23 cellular contexts compared by ENCODE assay signal in the genomic region with DNA sequence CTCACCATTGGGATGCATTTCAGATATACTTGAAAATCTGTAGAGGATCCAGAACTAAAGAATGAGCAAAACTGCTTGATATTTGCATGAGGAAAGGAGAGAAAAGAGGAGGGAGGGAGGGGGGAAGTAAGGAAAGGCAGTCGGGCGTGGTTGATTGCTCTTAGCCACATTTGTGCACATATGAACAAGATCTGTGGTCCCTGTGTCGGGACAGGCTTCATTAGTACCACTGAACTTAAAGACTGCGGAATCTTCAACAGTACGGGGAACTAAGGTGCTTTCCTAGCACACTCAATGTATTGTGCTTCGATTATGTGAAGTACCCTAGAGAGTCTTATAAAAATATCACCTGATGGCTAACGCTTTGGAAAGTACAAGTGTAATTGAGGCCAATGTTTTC. TPM values are rescaled to one million over a fixed set of nuclear protein-coding genes. Genes with fewer than 3 reads are reported as not detected.
A peak's percentile ranks its signal among the peaks of the same experiment; 100 is the strongest.
DNase-seq lines count a peak whose midpoint lies in the region; ATAC-seq, FAIRE-seq and TF ChIP-seq lines count a peak whose summit lies in the region.
"Had no signal": no experiment of that assay in that cellular context is flagged by ENCODE, and none has a peak within 500 bp of the region (broad histone marks: within the 10 kb centered on the region; RNA-seq: fewer than 3 reads in every experiment).

No MANE protein-coding gene starts in this region.

- no peak overlapping the region for H4K91ac ChIP-seq in H1 (replicated peaks; ENCODE audit: insufficient read length, low read length)

- no peaks in the 10 kb centered on the region for H3K23me2 ChIP-seq in H1 (ENCODE audit: low read depth, low read length)

- H3K4ac ChIP-seq in H1 (replicated peaks; ENCODE audit: insufficient read length, low read depth, low read length), result no peak overlapping the region

- no peak overlapping the region for H2BK5ac ChIP-seq in H1 (ENCODE audit: low read depth, low read length)

- CTCF ChIA-PET in H1 (lab: Charles Lee; ENCODE audit: partially characterized antibody), result no interaction called here

- WGBS in H1 (ENCODE audit: extremely low coverage in 1 of 2, insufficient coverage in 1 of 2, insufficient read length in 1 of 2, insufficient replicate concordance in 2 of 2, low coverage in 1 of 2, low lambda C conversion rate in 2 of 2, missing lambda C conversion rate in 1 of 2), 2 experiments, result 84% methylated on average over 7 of the region's 7 CpGs; no CpG with 5 or more reads in 1 of the 2 experiments

- H3F3A ChIP-seq in GM23338 (replicated peaks; ENCODE audit: low read depth), result no peaks in the 10 kb centered on the region

- TF ChIP-seq EP300 in H1 (IDR thresholded peaks at IDR 0.05; ENCODE audit: borderline replicate concordance in 1 of 2, low read depth in 2 of 2, low read length in 2 of 2), result no peak

- H2AK5ac ChIP-seq in H1 (ENCODE audit: low read depth, low read length), result no peak overlapping the region

- H2BK120ac ChIP-seq in H1 (replicated peaks; ENCODE audit: low read depth, low read length), result no peak overlapping the region

- no peak overlapping the region for H3K18ac ChIP-seq in H1 (ENCODE audit: extremely low read depth, low read length)

- H3K36me3 Mint-ChIP-seq in GM23338 (ENCODE audit: low read depth), result no peaks in the 10 kb centered on the region
- H3K36me3 Mint-ChIP-seq: CD8-positive, alpha-beta T cell had no signal

- H3K27ac ChIP-seq in GM23338 (ENCODE audit: low read depth) (no peak overlapping the region), H1 (ENCODE audit: low read depth, low read length) (no peak overlapping the region)

- no peak overlapping the region for H3K4me3 Mint-ChIP-seq in GM23338
- H3K4me3 Mint-ChIP-seq: CD8-positive, alpha-beta T cell; H9; HFFc6 had no signal

- H3K4me1 Mint-ChIP-seq in GM23338, result peaks cover 3% of the 10 kb centered on the region; the same call in 1 of the 3 replicates

- no peak for DNase-seq in GM23338 (ENCODE audit: low spot score)
- no peak for DNase-seq in H1 (ENCODE audit: low read depth in 1 of 2, low spot score in 2 of 2)
- peak; percentile 18 for DNase-seq in renal cortical epithelial cell (ENCODE audit: low read depth)
- no peak for DNase-seq in sciatic nerve (ENCODE audit: low spot score)
- no peak for DNase-seq in dedifferentiated amniotic fluid mesenchymal stem cell (ENCODE audit: extremely low spot score)
- DNase-seq in stimulated activated CD4-positive, alpha-beta T cell treated with anti-CD3 and anti-CD28 coated beads, Interleukin-2, amount 100 ng/mL, for 24 hours, result no peak
- DNase-seq: C1 segment of cervical spinal cord; Calu3; CD8-positive, alpha-beta T cell; DMS153; H9; HFFc6; MG63; NCI-H1417; NCI-H226; NCI-H510A treated with DMSO at 0.1 percent for 48 hours; NCI-H748 treated with DMSO at 0.1 percent for 48 hours; SIG-M5 had no signal

- no peak for TF ChIP-seq POLR2A in H1 (IDR thresholded peaks at IDR 0.05; ENCODE audit: control extremely low read depth in 1 of 2, low read depth in 2 of 2, low read length in 2 of 2)

- H2BK15ac ChIP-seq in H1 (ENCODE audit: low read length), result no peak overlapping the region

- H3K4me1 ChIP-seq in GM23338 (ENCODE audit: insufficient read depth), result no peaks in the 10 kb centered on the region
- 0 out of 7 replicates have a peak, but pooled peaks cover 0 to 2% (median 0%) of the 10 kb centered on the region in 4 experiments for H3K4me1 ChIP-seq in H1 (replicated peaks in 1 of 4; ENCODE audit: control insufficient read depth in 3 of 4, insufficient read depth in 4 of 4, low read length in 3 of 4)

- POLR2A ChIA-PET in H1 (lab: Charles Lee; ENCODE audit: partially characterized antibody), result no interaction called here

- TF ChIP-seq CTCF in GM23338 (conservative IDR thresholded peaks at IDR 0.05; ENCODE audit: low read depth in 2 of 2) (no peak), H1 (IDR thresholded peaks at IDR 0.05; ENCODE audit: control extremely low read depth in 1 of 3, insufficient read depth in 1 of 3, low read depth in 1 of 3, low read length in 3 of 3) (no peak)

- no peak overlapping the region for H3K23ac ChIP-seq in H1 (ENCODE audit: insufficient read length)

- TF ChIP-seq RAD21 in H1 (IDR thresholded peaks at IDR 0.05 in 1 of 2, conservative IDR thresholded peaks at IDR 0.05 in 1 of 2; ENCODE audit: low read depth in 2 of 2, low read length in 2 of 2), result no peak

- no peak overlapping the region for H3K4me2 ChIP-seq in GM23338
- H3K4me2 ChIP-seq in H1 (ENCODE audit: insufficient read depth in 1 of 2, low read depth in 2 of 2, low read length in 2 of 2), result no peak overlapping the region

- no peak overlapping the region for H4K8ac ChIP-seq in H1 (ENCODE audit: extremely low read depth, insufficient read depth, low read length)

- no peak overlapping the region for H2BK12ac ChIP-seq in H1 (ENCODE audit: low read depth, low read length)

- H4K5ac ChIP-seq in H1 (ENCODE audit: insufficient read length, low read depth, low read length), result no peak overlapping the region

- H3K14ac ChIP-seq in H1 (ENCODE audit: insufficient read length), result no peak overlapping the region

- no peak overlapping the region for H3K9ac ChIP-seq in H1 (replicated peaks in 1 of 4; ENCODE audit: extremely low read depth in 1 of 4, low read depth in 3 of 4, low read length in 3 of 4)

- no peak overlapping the region for H2BK20ac ChIP-seq in H1 (ENCODE audit: low read length)

- FAIRE-seq in H1 (lab: Jason Lieb, UNC), result no peak
- FAIRE-seq: GM12892, K562 had no signal

- no peaks in the 10 kb centered on the region for H3K9me3 ChIP-seq in H1 (ENCODE audit: insufficient read depth in 2 of 2, low read depth in 1 of 2, low read length in 1 of 2)
- H3K9me3 ChIP-seq: MG63 had no signal

- no peaks in the 10 kb centered on the region for H4K20me1 ChIP-seq in GM23338 (replicated peaks; ENCODE audit: insufficient read depth)
- no peaks in the 10 kb centered on the region for H4K20me1 ChIP-seq in H1 (replicated peaks in 1 of 2; ENCODE audit: control insufficient read depth in 1 of 2, insufficient read depth in 2 of 2, low read length in 2 of 2)

- no peak overlapping the region for H3K27ac Mint-ChIP-seq in GM23338
- H3K27ac Mint-ChIP-seq: CD8-positive, alpha-beta T cell; H9; HFFc6 had no signal

- ATAC-seq in GM23338 (no peak), HG03432 (IDR thresholded peaks at IDR 0.05; ENCODE audit: unreplicated experiment) (peak; percentile 53), sciatic nerve (no peak), GM21786 (IDR thresholded peaks at IDR 0.05; ENCODE audit: unreplicated experiment) (no peak)
- ATAC-seq: CD8-positive, alpha-beta T cell; K562; SK-N-SH treated with all-trans-retinoic acid at 6 μM for 48 hours had no signal

- H3K4me3 ChIP-seq in GM23338 (no peak overlapping the region), H1 (ENCODE audit: extremely low read depth in 1 of 4, insufficient read depth in 2 of 4, low read depth in 3 of 4, low read length in 4 of 4) (no peak overlapping the region)
- H3K4me3 ChIP-seq: K562, MG63 had no signal

- no peaks in the 10 kb centered on the region for H3K9me2 ChIP-seq in GM23338 (ENCODE audit: insufficient read depth)

- H3K27me3 ChIP-seq in GM23338 (ENCODE audit: insufficient read depth) (no peaks in the 10 kb centered on the region), H1 (replicated peaks in 1 of 4; ENCODE audit: control insufficient read depth in 3 of 4, extremely low read depth in 1 of 4, insufficient read depth in 3 of 4, low read length in 3 of 4) (no peaks in the 10 kb centered on the region)

- intact Hi-C loops in sciatic nerve (cut with DNase I), result no loop called here

- no peak overlapping the region for H3K56ac ChIP-seq in H1 (replicated peaks; ENCODE audit: insufficient read length, low read depth, low read length)

- H3K36me3 ChIP-seq in GM23338 (ENCODE audit: insufficient read depth) (no peaks in the 10 kb centered on the region), H1 (ENCODE audit: control insufficient read depth in 2 of 4, insufficient read depth in 4 of 4, low read length in 3 of 4) (no peaks in the 10 kb centered on the region)
- H3K36me3 ChIP-seq: MG63 had no signal

- H2AFZ ChIP-seq in GM23338 (peak overlapping the region; percentile 63), H1 (ENCODE audit: low read length) (peak overlapping the region; percentile 64)

- no peaks in the 10 kb centered on the region for H3K79me1 ChIP-seq in H1 (ENCODE audit: low read depth, low read length)

- H3K27me3 Mint-ChIP-seq in GM23338 (ENCODE audit: insufficient read depth, low read depth, poor library complexity), result no peaks in the 10 kb centered on the region

- H3K9me3 Mint-ChIP-seq in GM23338, result no peaks in the 10 kb centered on the region
- H3K9me3 Mint-ChIP-seq: CD8-positive, alpha-beta T cell; H9; HFFc6 had no signal

- H3K79me2 ChIP-seq in GM23338 (replicated peaks; ENCODE audit: insufficient read depth) (no peaks in the 10 kb centered on the region), H1 (ENCODE audit: control insufficient read depth in 1 of 2, insufficient read depth in 2 of 2, low read length in 2 of 2) (no peaks in the 10 kb centered on the region)

TF ChIP-seq in GM23338, 12 proteins besides CTCF, POLR2A, EP300 and RAD21 (continues in another document):
- TF ChIP-seq ZNF331 (CRISPR knock-in tag; IDR thresholded peaks at IDR 0.05; ENCODE audit: low read depth), result no peak

TF ChIP-seq in H1, 55 proteins besides CTCF, POLR2A, EP300 and RAD21:
- TF ChIP-seq EGR1 (IDR thresholded peaks at IDR 0.05; ENCODE audit: borderline replicate concordance, low read depth, low read length) (no peak), TCF12 (IDR thresholded peaks at IDR 0.05; ENCODE audit: low read depth, low read length) (no peak), KDM5A (IDR thresholded peaks at IDR 0.05; ENCODE audit: low read length) (no peak), NRF1 (IDR thresholded peaks at IDR 0.05; ENCODE audit: low read depth, low read length) (no peak), TAF1 (IDR thresholded peaks at IDR 0.05; ENCODE audit: low read depth, low read length) (no peak)

RNA-seq across cellular contexts. Expression of a gene that starts 59.9 kb away (rescaled TPM):
- total RNA-seq in GM23338 (2014; rRNA removed; shearing (Covaris generic)), result 12.2 and 16.5 TPM in 2 replicates
- polyA plus RNA-seq in GM23338 (2016; fragmentation: Nextera tagmentation; extraction: Ambion mirVana), result 5.5 and 6.7 TPM in 2 replicates
- 14.0 and 14.4 TPM in 2 replicates for total RNA-seq in H1 (2021; fragmentation: NEBNext Ultra II Directional; extraction: Animal tissue kit (Norgen Biotek cat#: 25700))
- 8.2 and 8.5 TPM in 2 replicates for polyA plus RNA-seq in H1 (2011; rRNA removed)
- polyA plus RNA-seq in H1 (2011; cell fraction: cytosol; rRNA removed), result 8.6 TPM
- 17.3 TPM for polyA plus RNA-seq in H1 (2011; cell fraction: nucleus; rRNA removed)
- 7.3 to 9.6 TPM (median 8.3 TPM) in 4 replicates for polyA plus RNA-seq in H1 (2012, experiment 1 of 2)
- polyA plus RNA-seq in H1 (2012, experiment 2 of 2), result 2.0 TPM
- polyA plus RNA-seq in H1 (2013, experiment 1 of 2), result 7.5 TPM
- 7.2 TPM for polyA plus RNA-seq in H1 (2013, experiment 2 of 2)
- 14.2 and 15.0 TPM in 2 replicates for polyA minus RNA-seq in H1 (2011; rRNA and poly(A)+ RNA removed)
- 11.5 TPM for polyA minus RNA-seq in H1 (2011; cell fraction: cytosol; rRNA and poly(A)+ RNA removed)
- 8.1 TPM for polyA minus RNA-seq in H1 (2011; cell fraction: nucleus; rRNA and poly(A)+ RNA removed)
- total RNA-seq in renal cortical epithelial cell, result 10.8 and 16.3 TPM in 2 replicates
- total RNA-seq in sciatic nerve, result 13.4 TPM
